Comparison of ENCODE assay signal across 14 cellular contexts in genomic region chr13:103130681-103131210, GRCh38.
A peak's percentile ranks its signal among the peaks of the same experiment; 100 is the strongest.
DNase-seq lines count a peak whose midpoint lies in the region; ATAC-seq lines count a peak whose summit lies in the region.
"Had no signal": no experiment of that assay in that cellular context is flagged by ENCODE, and none has a peak within 500 bp of the region (broad histone marks: within the 10 kb centered on the region; RNA-seq: fewer than 3 reads in every experiment).

No MANE protein-coding gene starts in this region.

- intact Hi-C loops in posterior cingulate gyrus (cut with DNase I), result no loop called here

- DNase-seq in left lobe of liver (ENCODE audit: low spot score) (no peak), hippocampal formation (lab: John Stamatoyannopoulos, UW) (no peak), posterior cingulate gyrus (no peak), NAMALWA (ENCODE audit: low spot score) (no peak)
- no peak for DNase-seq in NK-92 treated with Interleukin-12 subunit alpha and Interleukin-12 subunit beta, amount 100 ng/mL, for 24 hours (lab: John Stamatoyannopoulos, UW)
- DNase-seq: activated CD8-positive, alpha-beta T cell treated with anti-CD3 and anti-CD28 coated beads, Interleukin-2, amount 10 ng/mL, durations not matched to agents 7 days and 5 days; amygdala; H7; NCI-H146; SJCRH30 had no signal

- peak; percentile 88 for ATAC-seq in GM18909 (IDR thresholded peaks at IDR 0.05; ENCODE audit: poor library complexity, unreplicated experiment)
- ATAC-seq in HG02623 (IDR thresholded peaks at IDR 0.05; ENCODE audit: unreplicated experiment), result peak; percentile 75
- peak; percentile 59 for ATAC-seq in HG03520 (IDR thresholded peaks at IDR 0.05; ENCODE audit: unreplicated experiment)
- peak; percentile 39 for ATAC-seq in left lobe of liver
- ATAC-seq: activated CD8-positive, alpha-beta T cell treated with anti-CD3 and anti-CD28 coated beads, Interleukin-2, amount 10 ng/mL, durations not matched to agents 7 days and 5 days; stimulated activated effector memory CD8-positive, alpha-beta T cell treated with anti-CD3 and anti-CD28 coated beads, Interleukin-12 subunit alpha, Interleukin-12 subunit beta, amount 100 ng/mL, for 72 hours had no signal
